ENCODE assay signal across 8 cellular contexts in genomic region chr12:109275173-109275572, GRCh38. TPM values are rescaled to one million over a fixed set of nuclear protein-coding genes. Genes with fewer than 3 reads are reported as not detected.
"Had no signal": no experiment of that assay in that cellular context is flagged by ENCODE, and none has a peak within 500 bp of the region (broad histone marks: within the 10 kb centered on the region; RNA-seq: fewer than 3 reads in every experiment).

No MANE protein-coding gene starts in this region.

- FAIRE-seq: HTR-8/SVneo had no signal

- H3K27ac ChIP-seq: HL-60 had no signal

- DNase-seq: IMR-90, KBM-7, KG1 had no signal

RNA-seq across cellular contexts. Expression of gene FOXN4, which starts 33.9 kb away (rescaled TPM):
- total RNA-seq: HT-29, HT1080, IMR-90 had no signal
- polyA plus RNA-seq: IgD-negative memory B cell, IMR-90 had no signal
